In genomic region chr5:78345485-78345884, GRCh38 we compare ENCODE assay signal across 16 cellular contexts. TPM values are rescaled to one million over a fixed set of nuclear protein-coding genes. Genes with fewer than 3 reads are reported as not detected.
DNase-seq lines count a peak whose midpoint lies in the region; ATAC-seq and TF ChIP-seq lines count a peak whose summit lies in the region.
"Had no signal": no experiment of that assay in that cellular context is flagged by ENCODE, and none has a peak within 500 bp of the region (broad histone marks: within the 10 kb centered on the region; RNA-seq: fewer than 3 reads in every experiment).

No MANE protein-coding gene starts in this region.

- no peaks in the 10 kb centered on the region for H3K79me2 ChIP-seq in OCI-LY3 (ENCODE audit: low read length)

- no peaks in the 10 kb centered on the region for H3K36me3 ChIP-seq in OCI-LY3 (replicated peaks; ENCODE audit: low read depth, low read length)
- H3K36me3 ChIP-seq: SJCRH30 had no signal

- no peak overlapping the region for H3K4me3 Mint-ChIP-seq in mesothelial cell of epicardium
- H3K4me3 Mint-ChIP-seq: activated naive CD4-positive, alpha-beta T cell treated with anti-CD3 and anti-CD28 coated beads, Interleukin-2, amount 50 U/mL, for 24 hours; CD4-positive, CD25-positive, alpha-beta regulatory T cell; natural killer cell had no signal

- peaks cover 9% of the 10 kb centered on the region for H3K4me1 Mint-ChIP-seq in mesothelial cell of epicardium
- H3K4me1 Mint-ChIP-seq: activated naive CD4-positive, alpha-beta T cell treated with anti-CD3 and anti-CD28 coated beads, Interleukin-2, amount 50 U/mL, for 24 hours; CD4-positive, CD25-positive, alpha-beta regulatory T cell; natural killer cell had no signal

- H3K4me3 ChIP-seq in OCI-LY3 (ENCODE audit: low read length) (no peak overlapping the region), epithelial cell of esophagus (ENCODE audit: low read length) (no peak overlapping the region)
- H3K4me3 ChIP-seq: SJCRH30, skin epidermis had no signal

- no peaks in the 10 kb centered on the region for H3K9me3 ChIP-seq in OCI-LY3 (ENCODE audit: insufficient read depth, low read length)
- H3K9me3 ChIP-seq: SJCRH30 had no signal

- no peaks in the 10 kb centered on the region for H3K27me3 ChIP-seq in OCI-LY3 (ENCODE audit: low read depth, low read length)
- H3K27me3 ChIP-seq: SJCRH30 had no signal

- H2AFZ ChIP-seq in OCI-LY3 (ENCODE audit: low read depth, low read length): peak overlapping the region; percentile 74

- H3K36me3 Mint-ChIP-seq in mesothelial cell of epicardium: no peaks in the 10 kb centered on the region
- H3K36me3 Mint-ChIP-seq: activated naive CD4-positive, alpha-beta T cell treated with anti-CD3 and anti-CD28 coated beads, Interleukin-2, amount 50 U/mL, for 24 hours; CD4-positive, CD25-positive, alpha-beta regulatory T cell; natural killer cell had no signal

- H3K4me2 ChIP-seq in OCI-LY3 (ENCODE audit: low read length): peak overlapping the region; percentile 20

- DNase-seq in GM03348 (ENCODE audit: low spot score): peak; percentile 47
- DNase-seq in epithelial cell of esophagus (ENCODE audit: low read depth): peak; percentile 18
- no peak for DNase-seq in mesothelial cell of epicardium (ENCODE audit: low spot score in 2 of 2, unreplicated experiment in 2 of 2)
- no peak for DNase-seq in DMS53 treated with DMSO at 0.1 percent for 48 hours (lab: John Stamatoyannopoulos, UW; ENCODE audit: unreplicated experiment)
- DNase-seq in effector CD8-positive, alpha-beta T cell (lab: John Stamatoyannopoulos, UW): no peak
- DNase-seq: CD4-positive, CD25-positive, alpha-beta regulatory T cell; natural killer cell; NCI-H1092; NCI-H510A treated with DMSO at 0.1 percent for 48 hours had no signal

- H3K9ac ChIP-seq in OCI-LY3 (ENCODE audit: low read length): no peak overlapping the region

- no peak for ATAC-seq in HG03095 (IDR thresholded peaks at IDR 0.05; ENCODE audit: unreplicated experiment)
- ATAC-seq in GM18858 (IDR thresholded peaks at IDR 0.05; ENCODE audit: unreplicated experiment): no peak
- ATAC-seq: natural killer cell had no signal

- no peak for TF ChIP-seq CTCF in OCI-LY3 (IDR thresholded peaks at IDR 0.05; ENCODE audit: low read depth, low read length)
- TF ChIP-seq CTCF in epithelial cell of esophagus (IDR thresholded peaks at IDR 0.05; ENCODE audit: insufficient read depth, low read depth, low read length, missing control alignments): no peak
- TF ChIP-seq CTCF in mesothelial cell of epicardium (IDR thresholded peaks at IDR 0.05; ENCODE audit: unreplicated experiment): no peak

- no peaks in the 10 kb centered on the region for H4K20me1 ChIP-seq in OCI-LY3 (ENCODE audit: insufficient read depth, low read length)

- H3K4me1 ChIP-seq in OCI-LY3 (ENCODE audit: low read length): peaks cover 8% of the 10 kb centered on the region
- H3K4me1 ChIP-seq: SJCRH30 had no signal

- H3K27ac Mint-ChIP-seq in mesothelial cell of epicardium: peak overlapping the region; percentile 70
- H3K27ac Mint-ChIP-seq: activated naive CD4-positive, alpha-beta T cell treated with anti-CD3 and anti-CD28 coated beads, Interleukin-2, amount 50 U/mL, for 24 hours; CD4-positive, CD25-positive, alpha-beta regulatory T cell; natural killer cell had no signal

- H3K27ac ChIP-seq in OCI-LY3 (ENCODE audit: low read length): no peak overlapping the region
- H3K27ac ChIP-seq: SJCRH30, skin epidermis, VCaP had no signal

- H3K9me3 Mint-ChIP-seq in mesothelial cell of epicardium: no peaks in the 10 kb centered on the region
- H3K9me3 Mint-ChIP-seq: activated naive CD4-positive, alpha-beta T cell treated with anti-CD3 and anti-CD28 coated beads, Interleukin-2, amount 50 U/mL, for 24 hours; natural killer cell had no signal

- H3K27me3 Mint-ChIP-seq in mesothelial cell of epicardium (ENCODE audit: low read depth): no peaks in the 10 kb centered on the region

RNA-seq across cellular contexts. Expression of gene SCAMP1, which starts 14.9 kb away (rescaled TPM):
- 41.2 to 45.4 TPM (median 43.7 TPM) in 3 replicates for total RNA-seq in mesothelial cell of epicardium

RNA-seq across cellular contexts. Expression of gene AP3B1, which starts 51.0 kb away (rescaled TPM):
- total RNA-seq in mesothelial cell of epicardium: 48.7 to 50.6 TPM (median 49.2 TPM) in 3 replicates

Comparison
In these comparisons a context has a peak if more than half of its experiments do, and no peak if none do; other contexts are left out.
1. DNase-seq: peak in GM03348 (single experiment) and epithelial cell of esophagus (single experiment); none in mesothelial cell of epicardium (0 of 2), DMS53 treated with DMSO at 0.1 percent for 48 hours (single experiment) and effector CD8-positive, alpha-beta T cell (single experiment).